18 cellular contexts compared by ENCODE assay signal in the genomic region with DNA sequence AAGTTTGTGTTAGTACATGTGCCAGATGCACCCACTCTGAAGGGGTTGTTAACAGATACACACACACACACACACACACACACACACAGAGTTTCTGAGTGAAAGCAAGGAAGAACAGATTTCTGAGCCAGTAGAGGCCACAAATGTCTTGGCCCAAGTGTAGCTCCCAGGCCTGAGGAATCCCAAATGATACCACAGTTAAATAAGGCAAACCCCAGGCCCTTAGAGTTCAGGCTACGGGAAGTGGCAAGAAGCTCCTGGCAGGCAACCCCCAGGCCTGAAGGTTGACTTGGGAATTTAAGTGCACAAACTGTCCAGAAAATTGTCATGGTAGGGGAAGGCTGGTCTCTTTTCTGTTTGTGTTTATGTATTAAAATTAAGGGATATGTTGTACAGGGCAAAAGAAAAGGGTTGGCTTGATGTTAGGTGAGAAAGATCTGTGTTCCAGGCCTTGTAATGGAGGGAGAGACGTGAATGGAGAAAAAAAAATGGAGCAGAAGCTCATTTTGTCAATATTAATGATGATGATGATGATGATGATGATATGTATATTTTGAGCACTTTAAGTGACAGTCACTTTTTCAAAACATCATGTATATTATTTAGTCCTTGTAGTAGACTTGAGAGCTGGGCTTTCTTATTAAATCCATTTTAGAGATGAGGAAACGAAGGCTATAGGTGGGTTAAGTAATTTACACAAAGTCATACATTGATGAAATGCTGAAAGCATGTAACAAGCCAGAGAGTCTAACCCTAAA.
A peak's percentile ranks its signal among the peaks of the same experiment; 100 is the strongest.
DNase-seq lines count a peak whose midpoint lies in the region; ATAC-seq, FAIRE-seq and TF ChIP-seq lines count a peak whose summit lies in the region.
"Had no signal": no experiment of that assay in that cellular context is flagged by ENCODE, and none has a peak within 500 bp of the region (broad histone marks: within the 10 kb centered on the region; RNA-seq: fewer than 3 reads in every experiment).

No MANE protein-coding gene starts in this region.

- 14% methylated on average over 3 of the region's 3 CpGs for WGBS in HepG2 (ENCODE audit: low lambda C conversion rate)
- 44% methylated on average over 3 of the region's 3 CpGs for WGBS in right lobe of liver (ENCODE audit: insufficient coverage, low coverage, low lambda C conversion rate, missing lambda C conversion rate)

- H3K4me2 ChIP-seq in HepG2 (ENCODE audit: low read depth, low read length) = no peak overlapping the region
- H3K4me2 ChIP-seq in astrocyte (ENCODE audit: low read length) = no peak overlapping the region
- H3K4me2 ChIP-seq: BLaER1 treated with 17β-estradiol and CSF1 and Interleukin-3, amounts not matched to agents 10 nM and 100 nM had no signal

- H3K4me1 ChIP-seq in HepG2 (ENCODE audit: insufficient read depth, low read length) = no peaks in the 10 kb centered on the region
- H3K4me1 ChIP-seq in right lobe of liver = no peaks in the 10 kb centered on the region
- H3K4me1 ChIP-seq in astrocyte (ENCODE audit: insufficient read depth, low read length) = peaks cover 3% of the 10 kb centered on the region

- H3K4me1 Mint-ChIP-seq in astrocyte (ENCODE audit: low read depth, unreplicated experiment) = peaks cover 31% of the 10 kb centered on the region
- H3K4me1 Mint-ChIP-seq: B cell had no signal

- H3K27ac ChIP-seq in HepG2 (ENCODE audit: extremely low read length, insufficient read depth, low read length) = no peak overlapping the region
- H3K27ac ChIP-seq in right lobe of liver = no peak overlapping the region
- H3K27ac ChIP-seq in astrocyte (ENCODE audit: low read depth, low read length) = no peak overlapping the region
- H3K27ac ChIP-seq: BLaER1 treated with 17β-estradiol and CSF1 and Interleukin-3, amounts not matched to agents 10 nM and 100 nM had no signal

- H3K36me3 Mint-ChIP-seq in astrocyte (ENCODE audit: low read depth, unreplicated experiment) = no peaks in the 10 kb centered on the region
- H3K36me3 Mint-ChIP-seq: CD8-positive, alpha-beta T cell had no signal

- no peak overlapping the region for H2AFZ ChIP-seq in HepG2 (ENCODE audit: low read length)
- H2AFZ ChIP-seq in astrocyte (ENCODE audit: low read depth, low read length) = no peak overlapping the region

- in situ Hi-C loops in HepG2 (cut with HindIII; ENCODE audit: extremely low pct_ligation_motif_present, low pct_unique_long_range_greater_than_20kb) = no loop called here

- H3K36me3 ChIP-seq in HepG2 (replicated peaks in 1 of 2; ENCODE audit: control insufficient read depth in 1 of 2, insufficient read depth in 2 of 2, low read length in 2 of 2) (no peaks in the 10 kb centered on the region), right lobe of liver (no peaks in the 10 kb centered on the region), astrocyte (ENCODE audit: insufficient read depth, low read length) (no peaks in the 10 kb centered on the region)
- H3K36me3 ChIP-seq: BLaER1 treated with 17β-estradiol and CSF1 and Interleukin-3, amounts not matched to agents 10 nM and 100 nM had no signal

- TF ChIP-seq RAD21 in HepG2 (CRISPR knock-in tag; IDR thresholded peaks at IDR 0.05) = no peak

- ATAC-seq in HepG2 = no peak
- ATAC-seq in right lobe of liver = no peak
- no peak for ATAC-seq in HG03457 (IDR thresholded peaks at IDR 0.05; ENCODE audit: unreplicated experiment)
- ATAC-seq: CD8-positive, alpha-beta T cell; GM12878 had no signal

- peak overlapping the region; percentile 51 for H3K27ac Mint-ChIP-seq in astrocyte (ENCODE audit: unreplicated experiment)
- H3K27ac Mint-ChIP-seq: B cell; CD8-positive, alpha-beta T cell; HFFc6 had no signal

- no peaks in the 10 kb centered on the region for H3K27me3 Mint-ChIP-seq in astrocyte (ENCODE audit: low read depth, unreplicated experiment)
- H3K27me3 Mint-ChIP-seq: B cell had no signal

- H3K79me2 ChIP-seq in HepG2 (ENCODE audit: insufficient read depth, low read length) = no peaks in the 10 kb centered on the region
- H3K79me2 ChIP-seq in astrocyte (ENCODE audit: insufficient read depth, low read length) = no peaks in the 10 kb centered on the region

- H4K20me1 ChIP-seq in HepG2 (ENCODE audit: insufficient read depth, low read length) (no peaks in the 10 kb centered on the region), astrocyte (ENCODE audit: insufficient read depth, low read length) (no peaks in the 10 kb centered on the region)
- H4K20me1 ChIP-seq: BLaER1 treated with 17β-estradiol and CSF1 and Interleukin-3, amounts not matched to agents 10 nM and 100 nM had no signal

- TF ChIP-seq POLR2A in HepG2 (IDR thresholded peaks at IDR 0.05; ENCODE audit: insufficient read depth in 1 of 2, low read depth in 2 of 2, low read length in 2 of 2) (no peak), right lobe of liver (IDR thresholded peaks at IDR 0.05) (no peak)

- DNase-seq in HepG2 (ENCODE audit: low spot score) = no peak
- no peak for DNase-seq in right lobe of liver
- no peak for DNase-seq in astrocyte (ENCODE audit: low read depth)
- DNase-seq in myocyte (ENCODE audit: low read depth) = peak; percentile 56
- DNase-seq in NCI-H446 (lab: John Stamatoyannopoulos, UW) = no peak
- DNase-seq in NCI-H1417 treated with DMSO at 0.1 percent for 48 hours (lab: John Stamatoyannopoulos, UW) = no peak
- DNase-seq: 8988T; Calu3; CD8-positive, alpha-beta T cell; DND-41; EL; HCEC 1CT; HFFc6 had no signal

- H3K27me3 ChIP-seq in HepG2 (ENCODE audit: control insufficient read depth in 1 of 2, insufficient read depth in 2 of 2, low read length in 2 of 2) = no peaks in the 10 kb centered on the region
- no peaks in the 10 kb centered on the region for H3K27me3 ChIP-seq in right lobe of liver
- H3K27me3 ChIP-seq in astrocyte (ENCODE audit: insufficient read depth, low read length) = no peaks in the 10 kb centered on the region
- H3K27me3 ChIP-seq: BLaER1 treated with 17β-estradiol and CSF1 and Interleukin-3, amounts not matched to agents 10 nM and 100 nM had no signal

- CTCF ChIA-PET in HepG2 (lab: Yijun Ruan, JAX; ENCODE audit: low intra/inter-chr PET ratio, low total read pairs) = no interaction called here

- TF ChIP-seq CTCF in HepG2 (CRISPR knock-in tag; IDR thresholded peaks at IDR 0.05) (no peak), right lobe of liver (IDR thresholded peaks at IDR 0.05) (no peak), astrocyte (IDR thresholded peaks at IDR 0.05; ENCODE audit: insufficient read depth, low read depth, low read length) (no peak)

- no peak overlapping the region for H3K4me3 Mint-ChIP-seq in astrocyte (ENCODE audit: unreplicated experiment)
- H3K4me3 Mint-ChIP-seq: B cell; CD8-positive, alpha-beta T cell; HFFc6 had no signal

- H3K9ac ChIP-seq in HepG2 (ENCODE audit: insufficient read depth, low read depth, low read length) = no peak overlapping the region
- H3K9ac ChIP-seq in astrocyte (ENCODE audit: low read length) = no peak overlapping the region
- H3K9ac ChIP-seq: BLaER1 treated with 17β-estradiol and CSF1 and Interleukin-3, amounts not matched to agents 10 nM and 100 nM had no signal

- FAIRE-seq in HepG2 (lab: Jason Lieb, UNC) (no peak), astrocyte (lab: Jason Lieb, UNC) (no peak)
- FAIRE-seq: GM12878, GM19239 had no signal

- BruUV-seq in HepG2 (replicated peaks; lab: Mats Ljungman, UMichigan) = no TSS peak

- POLR2A ChIA-PET in HepG2 (lab: Yijun Ruan, JAX) = no interaction called here

- no peak overlapping the region for H3K4me3 ChIP-seq in HepG2 (replicated peaks in 1 of 3; ENCODE audit: insufficient read depth in 1 of 3, low read depth in 2 of 3, low read length in 3 of 3)
- no peak overlapping the region for H3K4me3 ChIP-seq in right lobe of liver
- H3K4me3 ChIP-seq in astrocyte (ENCODE audit: insufficient read depth, low read depth, low read length) = no peak overlapping the region
- H3K4me3 ChIP-seq: BLaER1 treated with 17β-estradiol and CSF1 and Interleukin-3, amounts not matched to agents 10 nM and 100 nM; GM12878 had no signal

- intact Hi-C loops in HepG2 (cut with micrococcal nuclease; ENCODE audit: unreplicated experiment) (no loop called here), right lobe of liver (cut with DNase I) (no loop called here)

- no peaks in the 10 kb centered on the region for H3K9me3 Mint-ChIP-seq in astrocyte (ENCODE audit: unreplicated experiment)
- H3K9me3 Mint-ChIP-seq: CD8-positive, alpha-beta T cell; HFFc6 had no signal

- no peak for TF ChIP-seq EP300 in HepG2 (IDR thresholded peaks at IDR 0.05; ENCODE audit: low read depth in 2 of 2, low read length in 2 of 2)
- no peak for TF ChIP-seq EP300 in HepG2 (CRISPR knock-in tag; IDR thresholded peaks at IDR 0.05; ENCODE audit: borderline replicate concordance)

- H3K9me3 ChIP-seq in HepG2 (ENCODE audit: low read length) = no peaks in the 10 kb centered on the region
- H3K9me3 ChIP-seq in right lobe of liver = no peaks in the 10 kb centered on the region
- H3K9me3 ChIP-seq in astrocyte (ENCODE audit: insufficient read depth, low read depth, low read length) = no peaks in the 10 kb centered on the region

TF ChIP-seq in HepG2, 621 proteins besides CTCF, POLR2A, EP300 and RAD21:
- peak; percentile 68 for TF ChIP-seq CREB1 (IDR thresholded peaks at IDR 0.05)
- TF ChIP-seq CREB1 (CRISPR knock-in tag; IDR thresholded peaks at IDR 0.05) = no peak
- no peak for TF ChIP-seq PAX8 (CRISPR knock-in tag; IDR thresholded peaks at IDR 0.05; ENCODE audit: borderline replicate concordance)
